In the genomic region with DNA sequence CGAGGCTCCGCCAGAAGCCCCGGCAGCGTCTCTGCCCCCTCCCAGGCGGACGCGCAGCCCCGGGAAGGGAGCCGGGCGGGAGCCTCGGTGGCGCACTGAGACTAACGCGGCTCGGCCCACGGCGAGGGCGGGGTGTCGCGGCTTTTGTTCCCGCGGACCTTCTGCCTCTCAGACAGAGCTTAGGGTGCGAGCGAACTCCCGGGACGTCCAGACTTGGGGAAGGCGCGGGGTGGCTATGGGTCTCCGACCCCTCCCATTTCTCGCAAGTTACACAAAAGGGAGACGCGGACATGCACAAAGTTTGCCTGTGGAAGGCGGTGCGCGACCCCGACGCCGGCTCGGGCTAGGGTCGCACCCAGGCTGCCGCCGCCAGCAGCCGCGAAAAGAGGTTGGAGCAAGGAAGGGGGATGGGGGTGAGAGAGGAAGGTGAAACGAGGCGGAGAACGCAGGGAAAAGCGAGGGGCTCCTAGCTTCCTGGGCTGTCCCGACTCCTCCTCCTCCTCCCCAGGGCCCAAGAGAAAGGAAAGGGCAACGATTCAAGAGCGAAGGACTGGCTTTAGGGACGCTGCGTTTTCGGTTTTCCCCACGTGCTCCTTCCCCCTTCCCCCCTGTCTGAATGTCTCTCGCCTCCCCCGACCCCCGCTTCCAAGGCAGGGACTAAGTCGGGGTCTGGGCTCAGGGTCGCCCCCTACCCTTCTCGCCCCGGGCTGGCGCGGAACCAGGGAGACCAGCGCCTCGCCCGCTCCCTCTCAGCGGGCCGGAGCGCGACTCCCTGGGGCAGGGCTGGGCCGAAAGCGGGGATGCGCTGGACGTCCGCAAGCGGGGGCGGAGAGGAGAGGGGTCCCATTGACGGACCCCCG, we compare ENCODE assay signal across 8 cellular contexts. TPM values are rescaled to one million over a fixed set of nuclear protein-coding genes. Genes with fewer than 3 reads are reported as not detected.
DNase-seq lines count a peak whose midpoint lies in the region; ATAC-seq, FAIRE-seq and TF ChIP-seq lines count a peak whose summit lies in the region.

No MANE protein-coding gene starts in this region.

- TF ChIP-seq EP300 in H1 (IDR thresholded peaks at IDR 0.05; ENCODE audit: borderline replicate concordance in 1 of 2, low read depth in 2 of 2, low read length in 2 of 2), result no peak

- peak overlapping the region; percentile 89 for H3K4me3 Mint-ChIP-seq in activated CD8-positive, alpha-beta T cell treated with anti-CD3 and anti-CD28 coated beads for 36 hours

- no peak for FAIRE-seq in H1 (lab: Jason Lieb, UNC)

- no peaks in the 10 kb centered on the region; a peak in 1 of 8 replicates for H3K36me3 ChIP-seq in H1 (ENCODE audit: control insufficient read depth in 2 of 4, insufficient read depth in 4 of 4, low read length in 3 of 4)

- H2BK15ac ChIP-seq in H1 (ENCODE audit: low read length), result no peak overlapping the region

- peak overlapping the region; percentile 87 for H4K5ac ChIP-seq in H1 (ENCODE audit: insufficient read length, low read depth, low read length)

- no peak overlapping the region for H3K14ac ChIP-seq in H1 (ENCODE audit: insufficient read length)

- H3K9me3 ChIP-seq in H1 (ENCODE audit: insufficient read depth in 2 of 2, low read depth in 1 of 2, low read length in 1 of 2), result no peaks in the 10 kb centered on the region

- DNase-seq in ACHN (peak; percentile 66), NCI-H226 (peak; percentile 74), H1 (ENCODE audit: low read depth in 1 of 2, low spot score in 2 of 2) (peak in 1 of 2 experiments; percentile 63), medulla oblongata (ENCODE audit: extremely low spot score) (peak; percentile 68)
- DNase-seq in activated CD8-positive, alpha-beta T cell treated with anti-CD3 and anti-CD28 coated beads for 36 hours, result peak; percentile 45
- peak; percentile 16 to 33 (median 21) for DNase-seq in stimulated activated CD4-positive, alpha-beta T cell treated with anti-CD3 and anti-CD28 coated beads, TNF-alpha, amount 100 ng/mL, for 4 hours (ENCODE audit: low read depth in 3 of 3)

- no peak overlapping the region for H2AK5ac ChIP-seq in H1 (ENCODE audit: low read depth, low read length)

- peaks cover 28 to 56% of the 10 kb centered on the region in 2 experiments for H3K79me2 ChIP-seq in H1 (ENCODE audit: control insufficient read depth in 1 of 2, insufficient read depth in 2 of 2, low read length in 2 of 2)

- peak overlapping the region; percentile 93 for H3K18ac ChIP-seq in H1 (ENCODE audit: extremely low read depth, low read length)

- H3K4me1 ChIP-seq in H1 (replicated peaks in 1 of 4; ENCODE audit: control insufficient read depth in 3 of 4, insufficient read depth in 4 of 4, low read length in 3 of 4), result peaks cover 11 to 20% (median 13%) of the 10 kb centered on the region in 4 experiments; a peak in 6 of 7 replicates

- no peak overlapping the region for H3K4ac ChIP-seq in H1 (replicated peaks; ENCODE audit: insufficient read length, low read depth, low read length)

- H2BK12ac ChIP-seq in H1 (ENCODE audit: low read depth, low read length), result no peak overlapping the region; the same call in 1 of the 2 replicates

- peak overlapping the region; percentile 76 for H4K91ac ChIP-seq in H1 (replicated peaks; ENCODE audit: insufficient read length, low read length)

- in situ Hi-C loops in ACHN (cut with HindIII; ENCODE audit: low pct_ligation_motif_present, low pct_unique_long_range_greater_than_20kb, low sequenced_read_pairs), result no loop called here

- peaks cover 8% of the 10 kb centered on the region for H3K36me3 Mint-ChIP-seq in activated CD8-positive, alpha-beta T cell treated with anti-CD3 and anti-CD28 coated beads for 36 hours (ENCODE audit: low read depth)

- peak in 1 of 2 experiments; percentile 4; a peak in 1 of 4 replicates for TF ChIP-seq RAD21 in H1 (IDR thresholded peaks at IDR 0.05 in 1 of 2, conservative IDR thresholded peaks at IDR 0.05 in 1 of 2; ENCODE audit: low read depth in 2 of 2, low read length in 2 of 2)

- H2BK120ac ChIP-seq in H1 (replicated peaks; ENCODE audit: low read depth, low read length), result no peak overlapping the region

- peak overlapping the region; percentile 92 for H4K8ac ChIP-seq in H1 (ENCODE audit: extremely low read depth, insufficient read depth, low read length)

- H3K27ac ChIP-seq in H1 (ENCODE audit: low read depth, low read length), result peak overlapping the region; percentile 78

- intact Hi-C loops in activated CD8-positive, alpha-beta T cell treated with anti-CD3 and anti-CD28 coated beads for 36 hours (cut with micrococcal nuclease), result loop anchor here (5.0 to 10.0 kb wide), 3 partner anchors 95 to 288 kb away; no protein-coding TSS in a partner anchor

- H3K9ac ChIP-seq in H1 (replicated peaks in 1 of 4; ENCODE audit: extremely low read depth in 1 of 4, low read depth in 3 of 4, low read length in 3 of 4), result peak overlapping the region; percentile 85 to 95 (median 87)

- H2AFZ ChIP-seq in H1 (ENCODE audit: low read length), result no peak overlapping the region

- H3K23ac ChIP-seq in H1 (ENCODE audit: insufficient read length), result no peak overlapping the region

- peaks cover 10% of the 10 kb centered on the region for H3K27me3 Mint-ChIP-seq in activated CD8-positive, alpha-beta T cell treated with anti-CD3 and anti-CD28 coated beads for 36 hours

- H3K4me1 Mint-ChIP-seq in activated CD8-positive, alpha-beta T cell treated with anti-CD3 and anti-CD28 coated beads for 36 hours (ENCODE audit: low read depth), result peaks cover 19% of the 10 kb centered on the region

- peak in 1 of 2 experiments; percentile 64; a peak in 1 of 3 replicates for TF ChIP-seq POLR2A in H1 (IDR thresholded peaks at IDR 0.05; ENCODE audit: control extremely low read depth in 1 of 2, low read depth in 2 of 2, low read length in 2 of 2)

- no peak overlapping the region for H2BK20ac ChIP-seq in H1 (ENCODE audit: low read length)

- ATAC-seq in GM18873 (IDR thresholded peaks at IDR 0.05; ENCODE audit: low FRiP score, unreplicated experiment) (peak; percentile 14), HG03103 (IDR thresholded peaks at IDR 0.05; ENCODE audit: low read depth, unreplicated experiment) (peak; percentile 31)
- peak; percentile 45 for ATAC-seq in activated CD8-positive, alpha-beta T cell treated with anti-CD3 and anti-CD28 coated beads for 36 hours

- H2BK5ac ChIP-seq in H1 (ENCODE audit: low read depth, low read length), result peak overlapping the region; percentile 94

- H3K27ac Mint-ChIP-seq in activated CD8-positive, alpha-beta T cell treated with anti-CD3 and anti-CD28 coated beads for 36 hours, result peak overlapping the region; percentile 76

- H3K9me3 Mint-ChIP-seq in activated CD8-positive, alpha-beta T cell treated with anti-CD3 and anti-CD28 coated beads for 36 hours, result no peaks in the 10 kb centered on the region

- H4K20me1 ChIP-seq in H1 (replicated peaks in 1 of 2; ENCODE audit: control insufficient read depth in 1 of 2, insufficient read depth in 2 of 2, low read length in 2 of 2), result peaks cover 11 to 13% of the 10 kb centered on the region in 2 experiments

- WGBS in H1 (ENCODE audit: extremely low coverage in 1 of 2, insufficient coverage in 1 of 2, insufficient read length in 1 of 2, insufficient replicate concordance in 2 of 2, low coverage in 1 of 2, low lambda C conversion rate in 2 of 2, missing lambda C conversion rate in 1 of 2), 2 experiments, result 1% methylated on average over 51 of the region's 80 CpGs; no CpG with 5 or more reads in 1 of the 2 experiments

- CTCF ChIA-PET in activated CD8-positive, alpha-beta T cell treated with anti-CD3 and anti-CD28 coated beads for 36 hours (lab: Charles Lee), result interaction anchor here (1.2 to 2.9 kb wide), 9 partner anchors 8 to 561 kb away, joined by 4 to 17 read pairs (median 5); no protein-coding TSS in a partner anchor
- CTCF ChIA-PET in H1 (lab: Charles Lee; ENCODE audit: partially characterized antibody), result interaction anchor here (0.7 to 4.2 kb wide), 15 partner anchors 12 to 384 kb away, joined by 3 to 46 read pairs (median 3); no protein-coding TSS in a partner anchor

- peak overlapping the region; percentile 91 for H3K56ac ChIP-seq in H1 (replicated peaks; ENCODE audit: insufficient read length, low read depth, low read length)

- peaks cover 10% of the 10 kb centered on the region for H3K23me2 ChIP-seq in H1 (ENCODE audit: low read depth, low read length)

- H3K4me3 ChIP-seq in H1 (ENCODE audit: extremely low read depth in 1 of 4, insufficient read depth in 2 of 4, low read depth in 3 of 4, low read length in 4 of 4), result peak overlapping the region; percentile 65 to 96 (median 94)

- H3K4me2 ChIP-seq in H1 (ENCODE audit: insufficient read depth in 1 of 2, low read depth in 2 of 2, low read length in 2 of 2), result peak overlapping the region; percentile 89 to 92

- peaks cover 0 to 7% (median 3%) of the 10 kb centered on the region in 4 experiments; a peak in 3 of 7 replicates for H3K27me3 ChIP-seq in H1 (replicated peaks in 1 of 4; ENCODE audit: control insufficient read depth in 3 of 4, extremely low read depth in 1 of 4, insufficient read depth in 3 of 4, low read length in 3 of 4)

- POLR2A ChIA-PET in activated CD8-positive, alpha-beta T cell treated with anti-CD3 and anti-CD28 coated beads for 36 hours (lab: Charles Lee), result interaction anchor here (0.6 to 1.6 kb wide), 3 partner anchors 12 to 435 kb away, joined by 3 to 4 read pairs (median 4); partner anchors contain the start of genes ATP5PF and GABPA
- POLR2A ChIA-PET in H1 (lab: Charles Lee; ENCODE audit: partially characterized antibody), result interaction anchor here (0.8 to 6.4 kb wide), 13 partner anchors 13 to 292 kb away, joined by 3 to 115 read pairs (median 3); no protein-coding TSS in a partner anchor

- peaks cover 3% of the 10 kb centered on the region; the same call in 1 of the 2 replicates for H3K79me1 ChIP-seq in H1 (ENCODE audit: low read depth, low read length)

- no peak for TF ChIP-seq CTCF in activated CD8-positive, alpha-beta T cell treated with anti-CD3 and anti-CD28 coated beads for 36 hours (IDR thresholded peaks at IDR 0.05)
- TF ChIP-seq CTCF in H1 (IDR thresholded peaks at IDR 0.05; ENCODE audit: control extremely low read depth in 1 of 3, insufficient read depth in 1 of 3, low read depth in 1 of 3, low read length in 3 of 3), result no peak

TF ChIP-seq in H1, 55 proteins besides CTCF, POLR2A, EP300 and RAD21 (continues in another document):
- TF ChIP-seq KDM1A (IDR thresholded peaks at IDR 0.05; ENCODE audit: borderline replicate concordance, low read length) (no peak), ASH2L (IDR thresholded peaks at IDR 0.05; ENCODE audit: low read length) (no peak), RBBP5 (IDR thresholded peaks at IDR 0.05; ENCODE audit: borderline replicate concordance, low read depth, low read length) (peak; percentile 41; the same call in 1 of the 2 replicates)

RNA-seq across cellular contexts. Expression of gene APP, which starts 0.7 kb away (rescaled TPM):
- 10 to 100 TPM; 39.3 to 39.4 TPM for total RNA-seq in activated CD8-positive, alpha-beta T cell treated with anti-CD3 and anti-CD28 coated beads for 36 hours
- total RNA-seq in H1 (2021; fragmentation: NEBNext Ultra II Directional; extraction: Animal tissue kit (Norgen Biotek cat#: 25700)), result 544 and 551 TPM in 2 replicates
- polyA plus RNA-seq in H1 (2011; rRNA removed), result 365 and 375 TPM in 2 replicates
- 520 TPM for polyA plus RNA-seq in H1 (2011; cell fraction: cytosol; rRNA removed)
- polyA plus RNA-seq in H1 (2011; cell fraction: nucleus; rRNA removed), result 493 TPM
- 377 to 549 TPM (median 468 TPM) in 4 replicates for polyA plus RNA-seq in H1 (2012, experiment 1 of 2)
- 50.8 TPM for polyA plus RNA-seq in H1 (2012, experiment 2 of 2)
- 968 TPM for polyA plus RNA-seq in H1 (2013, experiment 1 of 2)
- 921 TPM for polyA plus RNA-seq in H1 (2013, experiment 2 of 2)
- 595 and 720 TPM in 2 replicates for polyA minus RNA-seq in H1 (2011; rRNA and poly(A)+ RNA removed)
- 232 TPM for polyA minus RNA-seq in H1 (2011; cell fraction: cytosol; rRNA and poly(A)+ RNA removed)
- 416 TPM for polyA minus RNA-seq in H1 (2011; cell fraction: nucleus; rRNA and poly(A)+ RNA removed)

Comparison
In these comparisons a context has a peak if more than half of its experiments do, and no peak if none do; other contexts are left out.
1. RNA of gene APP, which starts 0.7 kb away (total RNA-seq): 544 to 551 TPM in H1; 39.3 to 39.4 TPM in activated CD8-positive, alpha-beta T cell treated with anti-CD3 and anti-CD28 coated beads for 36 hours; every median in the first group is over 10 times any median in the second.
2. Peak in every context shown above with its lines, with median percentiles within 50 percentile points of each other: ATAC-seq.